Comparison of ENCODE assay signal across 15 cellular contexts in the genomic region with DNA sequence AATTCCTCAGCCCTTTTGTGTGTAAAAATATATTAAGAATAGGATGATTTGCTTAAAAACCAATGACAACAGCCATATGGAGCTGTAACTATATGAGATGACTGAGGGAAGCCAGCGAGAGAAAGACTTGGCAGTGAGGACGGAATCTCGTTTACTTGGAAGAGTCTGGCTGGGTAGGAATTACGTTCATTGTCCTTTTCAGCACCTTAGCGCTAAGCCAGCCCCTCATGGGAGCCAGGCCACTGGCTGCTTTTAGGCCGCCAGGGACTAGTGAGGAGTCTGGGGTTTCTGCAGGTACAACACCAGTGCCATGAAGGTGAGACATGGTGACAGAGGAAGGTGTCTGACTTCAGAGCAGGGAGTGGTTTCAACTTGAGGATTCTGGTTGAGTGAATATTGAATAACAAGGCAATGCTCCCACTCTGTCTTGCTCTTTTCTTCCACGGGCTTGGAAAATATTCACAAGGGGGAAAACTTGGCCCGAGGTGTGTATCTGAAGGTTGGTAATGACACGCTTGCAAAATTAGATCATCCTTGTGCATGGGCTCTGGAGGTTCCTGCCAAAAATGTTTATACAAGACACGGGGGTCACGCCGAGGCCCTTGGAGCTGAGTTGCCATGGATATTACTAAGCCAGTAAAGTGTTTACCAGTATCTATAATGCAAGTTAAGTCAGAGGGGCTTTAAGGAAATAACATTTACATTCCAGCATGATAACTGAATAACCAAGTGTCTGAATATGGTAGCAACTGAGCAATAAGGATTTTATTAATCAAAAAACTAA. TPM values are rescaled to one million over a fixed set of nuclear protein-coding genes. Genes with fewer than 3 reads are reported as not detected.
DNase-seq lines count a peak whose midpoint lies in the region; TF ChIP-seq lines count a peak whose summit lies in the region.
"Had no signal": no experiment of that assay in that cellular context is flagged by ENCODE, and none has a peak within 500 bp of the region (broad histone marks: within the 10 kb centered on the region; RNA-seq: fewer than 3 reads in every experiment).

No MANE protein-coding gene starts in this region.

- no peak overlapping the region for H3K4me3 Mint-ChIP-seq in MCF 10A (ENCODE audit: unreplicated experiment)

- CTCF ChIA-PET in MCF 10A (lab: Yijun Ruan, JAX) = interaction anchor here (1.2 kb wide), 1 partner anchor 492 kb away, joined by 3 read pairs; no protein-coding TSS in a partner anchor

- TSS peak; percentile 25 for BruUV-seq in MCF 10A (replicated peaks; lab: Mats Ljungman, UMichigan)

- TF ChIP-seq CTCF in MCF 10A (IDR thresholded peaks at IDR 0.05; ENCODE audit: unreplicated experiment) (no peak), breast epithelium (IDR thresholded peaks at IDR 0.05) (no peak), uterus (IDR thresholded peaks at IDR 0.05) (no peak)

- TF ChIP-seq POLR2A in breast epithelium (IDR thresholded peaks at IDR 0.05) = no peak
- TF ChIP-seq POLR2A in uterus (IDR thresholded peaks at IDR 0.05) = no peak

- H3K9ac ChIP-seq in muscle layer of colon (ENCODE audit: low read length) = no peak overlapping the region

- H3K9me3 Mint-ChIP-seq in MCF 10A (ENCODE audit: unreplicated experiment) = no peaks in the 10 kb centered on the region

- H3K27me3 ChIP-seq in breast epithelium (no peaks in the 10 kb centered on the region), muscle layer of colon (ENCODE audit: control insufficient read depth in 1 of 2, insufficient read depth in 2 of 2, low read length in 2 of 2) (no peaks in the 10 kb centered on the region), uterus (no peaks in the 10 kb centered on the region)
- H3K27me3 ChIP-seq: upper lobe of left lung had no signal

- H3K27ac ChIP-seq in breast epithelium (peak overlapping the region in 1 of 2 donors; percentile 30), epithelial cell of prostate (peak overlapping the region; percentile 1), muscle layer of colon (ENCODE audit: low read depth, low read length) (peak overlapping the region; percentile 69), uterus (peak overlapping the region; percentile 1 to 20), caudate nucleus (ENCODE audit: low read depth, low read length) (no peak overlapping the region)
- H3K27ac ChIP-seq: upper lobe of left lung had no signal

- no peaks in the 10 kb centered on the region for H3K9me3 ChIP-seq in breast epithelium
- H3K9me3 ChIP-seq in muscle layer of colon (ENCODE audit: low read length) = no peaks in the 10 kb centered on the region
- no peaks in the 10 kb centered on the region for H3K9me3 ChIP-seq in uterus
- H3K9me3 ChIP-seq: upper lobe of left lung had no signal

- H3K36me3 ChIP-seq in breast epithelium = peaks cover 7% of the 10 kb centered on the region
- H3K36me3 ChIP-seq in muscle layer of colon (ENCODE audit: insufficient read depth, low read length) = peaks cover 9% of the 10 kb centered on the region
- no peaks in the 10 kb centered on the region for H3K36me3 ChIP-seq in uterus

- POLR2A ChIA-PET in MCF 10A (lab: Yijun Ruan, JAX) = interaction anchor here (0.6 kb wide), 2 partner anchors 16 to 30 kb away, joined by 3 to 4 read pairs; no protein-coding TSS in a partner anchor

- H3K4me1 Mint-ChIP-seq in MCF 10A (ENCODE audit: insufficient read depth, unreplicated experiment) = peaks cover 23% of the 10 kb centered on the region

- DNase-seq in MCF 10A (ENCODE audit: unreplicated experiment) (no peak), breast epithelium (ENCODE audit: low spot score in 2 of 2) (no peak), epithelial cell of prostate (ENCODE audit: low read depth, low spot score) (no peak), uterus (no peak), caudate nucleus (lab: John Stamatoyannopoulos, UW) (no peak), NCI-H2171 (lab: John Stamatoyannopoulos, UW) (no peak)
- no peak for DNase-seq in NK-92 treated with Interleukin-12 subunit alpha and Interleukin-12 subunit beta, amount 100 ng/mL, for 24 hours (lab: John Stamatoyannopoulos, UW)
- DNase-seq: ACHN; activated CD4-positive, alpha-beta T cell treated with anti-CD3 and anti-CD28 coated beads for 4 hours; effector CD4-positive, alpha-beta T cell; NCI-H2227 treated with DMSO at 0.1 percent for 48 hours; OCI-M1; T-helper 1 cell; upper lobe of left lung had no signal

- H3K4me1 ChIP-seq in breast epithelium = no peaks in the 10 kb centered on the region
- peaks cover 73% of the 10 kb centered on the region for H3K4me1 ChIP-seq in muscle layer of colon (ENCODE audit: insufficient read depth, low read length)
- peaks cover 4 to 18% of the 10 kb centered on the region in 2 donors for H3K4me1 ChIP-seq in uterus

- H3K36me3 Mint-ChIP-seq in MCF 10A (ENCODE audit: insufficient read depth, unreplicated experiment) = peaks cover 53% of the 10 kb centered on the region

- no peaks in the 10 kb centered on the region for H3K27me3 Mint-ChIP-seq in MCF 10A (ENCODE audit: insufficient read depth, unreplicated experiment)

- H3K4me3 ChIP-seq in breast epithelium (no peak overlapping the region), muscle layer of colon (ENCODE audit: low read depth in 1 of 2, low read length in 2 of 2) (no peak overlapping the region), uterus (no peak overlapping the region)
- H3K4me3 ChIP-seq: upper lobe of left lung had no signal

- no peak overlapping the region for H3K27ac Mint-ChIP-seq in MCF 10A (ENCODE audit: low read depth, unreplicated experiment)

- intact Hi-C loops in MCF 10A (cut with micrococcal nuclease) (no loop called here), breast epithelium (cut with DNase I; ENCODE audit: low total_unique reads) (no loop called here), uterus (cut with DNase I; ENCODE audit: low total_unique reads) (no loop called here)

RNA-seq across cellular contexts. Expression of a gene that starts 17.5 kb away (rescaled TPM):
- total RNA-seq in MCF 10A (2022) (45.3 and 51.2 TPM in 2 replicates), breast epithelium (10 to 100 TPM; 33.4 to 48.5 (median 36.0) TPM), uterus (10 to 100 TPM; 13.8 to 69.0 (median 41.2) TPM)
